Comparison of ENCODE assay signal across 24 cellular contexts in genomic region chr2:19209575-19210341, GRCh38.
"Had no signal": no experiment of that assay in that cellular context is flagged by ENCODE, and none has a peak within 500 bp of the region (broad histone marks: within the 10 kb centered on the region; RNA-seq: fewer than 3 reads in every experiment).

No MANE protein-coding gene starts in this region.

- H3K27ac Mint-ChIP-seq: activated B cell treated with CpG ODN at 0.5 μM for 24 hours; activated CD4-positive, alpha-beta memory T cell treated with anti-CD3 and anti-CD28 coated beads for 36 hours; activated CD4-positive, alpha-beta T cell treated with anti-CD3 and anti-CD28 coated beads for 36 hours; activated naive CD4-positive, alpha-beta T cell treated with anti-CD3 and anti-CD28 coated beads, Interleukin-2, amount 10 ng/mL, durations not matched to agents 7 days and 5 days; dendritic cell treated with granulocyte-macrophage colony-stimulating factor and Interleukin-4, amounts not matched to agents 40 ng/mL and 50 ng/mL, for 4 days; nephron progenitor cell had no signal

- H3K36me3 ChIP-seq: heart right ventricle, pancreas, right atrium auricular region, spleen, tibial artery had no signal

- H3K4me1 ChIP-seq: heart right ventricle, pancreas, psoas muscle, right atrium auricular region, spleen had no signal

- H3K4me3 Mint-ChIP-seq: activated B cell treated with CpG ODN at 0.5 μM for 24 hours; activated CD4-positive, alpha-beta memory T cell treated with anti-CD3 and anti-CD28 coated beads for 36 hours; activated CD4-positive, alpha-beta T cell treated with anti-CD3 and anti-CD28 coated beads for 36 hours; activated naive CD4-positive, alpha-beta T cell treated with anti-CD3 and anti-CD28 coated beads, Interleukin-2, amount 10 ng/mL, durations not matched to agents 7 days and 5 days; dendritic cell treated with granulocyte-macrophage colony-stimulating factor and Interleukin-4, amounts not matched to agents 40 ng/mL and 50 ng/mL, for 4 days; nephron progenitor cell; stimulated activated naive CD8-positive, alpha-beta T cell treated with anti-CD3 and anti-CD28 coated beads, Interleukin-15, amount 100 ng/mL, for 72 hours had no signal

- H3K4me3 ChIP-seq: heart right ventricle, mucosa of descending colon, pancreas, psoas muscle, right atrium auricular region, spleen, tibial artery had no signal

- H3K36me3 Mint-ChIP-seq: activated CD4-positive, alpha-beta memory T cell treated with anti-CD3 and anti-CD28 coated beads for 36 hours; activated naive CD4-positive, alpha-beta T cell treated with anti-CD3 and anti-CD28 coated beads, Interleukin-2, amount 10 ng/mL, durations not matched to agents 7 days and 5 days had no signal

- H3K4me1 Mint-ChIP-seq: activated B cell treated with CpG ODN at 0.5 μM for 24 hours; activated naive CD4-positive, alpha-beta T cell treated with anti-CD3 and anti-CD28 coated beads, Interleukin-2, amount 10 ng/mL, durations not matched to agents 7 days and 5 days; nephron progenitor cell had no signal

- H3K9me3 ChIP-seq: heart right ventricle, mucosa of descending colon, pancreas, psoas muscle, right atrium auricular region, spleen, tibial artery had no signal

- DNase-seq: activated B cell treated with CpG ODN at 0.5 μM for 24 hours; activated CD4-positive, alpha-beta memory T cell treated with anti-CD3 and anti-CD28 coated beads for 36 hours; activated CD4-positive, alpha-beta T cell treated with anti-CD3 and anti-CD28 coated beads for 36 hours; activated effector memory CD4-positive, alpha-beta T cell treated with anti-CD3 and anti-CD28 coated beads, Interleukin-2, amount 50 U/mL, for 16 hours; activated naive CD4-positive, alpha-beta T cell treated with anti-CD3 and anti-CD28 coated beads, Interleukin-2, amount 10 ng/mL, durations not matched to agents 7 days and 5 days; amygdala; cerebellar nuclear complex; effector CD4-positive, alpha-beta T cell; foreskin fibroblast; heart right ventricle; islet precursor cell; left colon; mesendoderm; mucosa of descending colon; nephron progenitor cell; pancreas; psoas muscle; spleen; stimulated activated CD4-positive, alpha-beta T cell treated with anti-CD3 and anti-CD28 coated beads, Interleukin-4, amount 100 ng/mL, for 1 hour; stimulated activated naive CD8-positive, alpha-beta T cell treated with anti-CD3 and anti-CD28 coated beads, Interleukin-15, amount 100 ng/mL, for 72 hours; T1000; tibial artery had no signal

- H3K27me3 Mint-ChIP-seq: activated B cell treated with CpG ODN at 0.5 μM for 24 hours; activated CD4-positive, alpha-beta T cell treated with anti-CD3 and anti-CD28 coated beads for 36 hours; activated naive CD4-positive, alpha-beta T cell treated with anti-CD3 and anti-CD28 coated beads, Interleukin-2, amount 10 ng/mL, durations not matched to agents 7 days and 5 days; dendritic cell treated with granulocyte-macrophage colony-stimulating factor and Interleukin-4, amounts not matched to agents 40 ng/mL and 50 ng/mL, for 4 days; stimulated activated naive CD8-positive, alpha-beta T cell treated with anti-CD3 and anti-CD28 coated beads, Interleukin-15, amount 100 ng/mL, for 72 hours had no signal

- H3K27me3 ChIP-seq: heart right ventricle, pancreas, right atrium auricular region, spleen, tibial artery had no signal

- H3K9me3 Mint-ChIP-seq: activated B cell treated with CpG ODN at 0.5 μM for 24 hours; activated naive CD4-positive, alpha-beta T cell treated with anti-CD3 and anti-CD28 coated beads, Interleukin-2, amount 10 ng/mL, durations not matched to agents 7 days and 5 days; stimulated activated naive CD8-positive, alpha-beta T cell treated with anti-CD3 and anti-CD28 coated beads, Interleukin-15, amount 100 ng/mL, for 72 hours had no signal

- H3K27ac ChIP-seq: heart right ventricle, pancreas, psoas muscle, right atrium auricular region, spleen, tibial artery had no signal
